19 cellular contexts compared by ENCODE assay signal in the genomic region with DNA sequence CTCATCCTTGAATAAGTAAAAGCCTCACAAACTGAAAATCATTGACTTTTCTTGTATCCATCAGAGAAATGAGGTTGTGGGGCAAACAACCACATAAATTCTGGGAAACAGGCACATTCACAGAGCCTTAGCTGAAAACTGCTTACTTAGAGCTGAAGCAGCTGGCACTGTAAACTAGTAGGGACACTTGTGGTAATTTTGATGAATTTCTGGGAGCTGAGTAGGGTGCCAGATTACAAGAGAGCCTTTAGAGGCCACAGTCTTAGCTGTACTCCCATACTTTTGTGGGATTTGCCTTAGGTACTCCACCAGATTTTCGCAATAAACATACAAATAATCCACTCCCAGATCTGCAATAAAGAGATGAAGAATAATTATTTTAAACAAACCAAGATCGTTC.
"Had no signal": no experiment of that assay in that cellular context is flagged by ENCODE, and none has a peak within 500 bp of the region (broad histone marks: within the 10 kb centered on the region; RNA-seq: fewer than 3 reads in every experiment).

No MANE protein-coding gene starts in this region.

- H3K9me3 ChIP-seq: breast epithelium, colonic mucosa, esophagus squamous epithelium, transverse colon, uterus had no signal

- H3K36me3 ChIP-seq: breast epithelium, colonic mucosa, esophagus squamous epithelium, heart left ventricle, transverse colon, uterus had no signal

- DNase-seq: activated CD4-positive, alpha-beta memory T cell treated with anti-CD3 and anti-CD28 coated beads for 36 hours; activated CD4-positive, alpha-beta T cell treated with anti-CD3 and anti-CD28 coated beads for 48 hours; activated effector memory CD4-positive, alpha-beta T cell treated with anti-CD3 and anti-CD28 coated beads, Interleukin-2, amount 50 U/mL, for 16 hours; activated naive CD4-positive, alpha-beta T cell treated with anti-CD3 and anti-CD28 coated beads, Interleukin-2, amount 10 ng/mL, durations not matched to agents 7 days and 5 days; activated T-cell treated with anti-CD3 and anti-CD28 coated beads, Interleukin-2, amount 50 U/mL, for 72 hours; aorta; colonic mucosa; dorsolateral prefrontal cortex; effector memory CD8-positive, alpha-beta T cell; esophagus squamous epithelium; heart left ventricle; left cardiac atrium; stimulated activated CD4-positive, alpha-beta T cell treated with anti-CD3 and anti-CD28 coated beads, Interleukin-2, amount 100 ng/mL, for 48 hours; stimulated activated CD8-positive, alpha-beta memory T cell treated with anti-CD3 and anti-CD28 coated beads, Interleukin-4, amount 100 ng/mL, for 48 hours; stimulated activated naive B cell treated with anti-CD40 and anti-IgM and Interleukin-4, amounts not matched to agents 10 μg/mL and 1 μg/mL and 100 μg/mL, for 72 hours; transverse colon; uterus had no signal

- H3K27ac ChIP-seq: breast epithelium, colonic mucosa, dorsolateral prefrontal cortex, esophagus squamous epithelium, heart left ventricle, transverse colon, uterus had no signal

- ATAC-seq: activated T-cell treated with anti-CD3 and anti-CD28 coated beads, Interleukin-2, amount 50 U/mL, for 72 hours; effector memory CD8-positive, alpha-beta T cell; heart left ventricle; left cardiac atrium; sciatic nerve; stimulated activated naive B cell treated with anti-CD40 and anti-IgM and Interleukin-4, amounts not matched to agents 10 μg/mL and 1 μg/mL and 100 μg/mL, for 72 hours had no signal

- H3K4me1 ChIP-seq: breast epithelium, colonic mucosa, esophagus squamous epithelium, heart left ventricle, transverse colon, uterus had no signal

- H3K27me3 ChIP-seq: breast epithelium, colonic mucosa, esophagus squamous epithelium, heart left ventricle, transverse colon, uterus had no signal

- H3K4me3 ChIP-seq: breast epithelium, colonic mucosa, dorsolateral prefrontal cortex, esophagus squamous epithelium, heart left ventricle, transverse colon, uterus had no signal
